ENCODE assay signal across 1 cellular context in the genomic region with DNA sequence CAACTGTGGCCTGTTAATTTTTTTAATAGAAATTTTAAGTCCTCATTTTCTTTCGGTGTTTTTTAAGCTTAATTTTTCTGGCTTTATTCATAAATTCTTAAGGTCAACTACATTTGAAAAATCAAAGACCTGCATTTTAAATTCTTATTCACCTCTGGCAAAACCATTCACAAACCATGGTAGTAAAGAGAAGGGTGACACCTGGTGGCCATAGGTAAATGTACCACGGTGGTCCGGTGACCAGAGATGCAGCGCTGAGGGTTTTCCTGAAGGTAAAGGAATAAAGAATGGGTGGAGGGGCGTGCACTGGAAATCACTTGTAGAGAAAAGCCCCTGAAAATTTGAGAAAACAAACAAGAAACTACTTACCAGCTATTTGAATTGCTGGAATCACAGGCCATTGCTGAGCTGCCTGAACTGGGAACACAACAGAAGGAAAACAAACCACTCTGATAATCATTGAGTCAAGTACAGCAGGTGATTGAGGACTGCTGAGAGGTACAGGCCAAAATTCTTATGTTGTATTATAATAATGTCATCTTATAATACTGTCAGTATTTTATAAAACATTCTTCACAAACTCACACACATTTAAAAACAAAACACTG.
TF ChIP-seq lines count a peak whose summit lies in the region.

No MANE protein-coding gene starts in this region.

TF ChIP-seq in neural cell, 6 proteins besides CTCF, POLR2A, EP300 and RAD21 (continued from another document):
- TF ChIP-seq, protein P1, sequence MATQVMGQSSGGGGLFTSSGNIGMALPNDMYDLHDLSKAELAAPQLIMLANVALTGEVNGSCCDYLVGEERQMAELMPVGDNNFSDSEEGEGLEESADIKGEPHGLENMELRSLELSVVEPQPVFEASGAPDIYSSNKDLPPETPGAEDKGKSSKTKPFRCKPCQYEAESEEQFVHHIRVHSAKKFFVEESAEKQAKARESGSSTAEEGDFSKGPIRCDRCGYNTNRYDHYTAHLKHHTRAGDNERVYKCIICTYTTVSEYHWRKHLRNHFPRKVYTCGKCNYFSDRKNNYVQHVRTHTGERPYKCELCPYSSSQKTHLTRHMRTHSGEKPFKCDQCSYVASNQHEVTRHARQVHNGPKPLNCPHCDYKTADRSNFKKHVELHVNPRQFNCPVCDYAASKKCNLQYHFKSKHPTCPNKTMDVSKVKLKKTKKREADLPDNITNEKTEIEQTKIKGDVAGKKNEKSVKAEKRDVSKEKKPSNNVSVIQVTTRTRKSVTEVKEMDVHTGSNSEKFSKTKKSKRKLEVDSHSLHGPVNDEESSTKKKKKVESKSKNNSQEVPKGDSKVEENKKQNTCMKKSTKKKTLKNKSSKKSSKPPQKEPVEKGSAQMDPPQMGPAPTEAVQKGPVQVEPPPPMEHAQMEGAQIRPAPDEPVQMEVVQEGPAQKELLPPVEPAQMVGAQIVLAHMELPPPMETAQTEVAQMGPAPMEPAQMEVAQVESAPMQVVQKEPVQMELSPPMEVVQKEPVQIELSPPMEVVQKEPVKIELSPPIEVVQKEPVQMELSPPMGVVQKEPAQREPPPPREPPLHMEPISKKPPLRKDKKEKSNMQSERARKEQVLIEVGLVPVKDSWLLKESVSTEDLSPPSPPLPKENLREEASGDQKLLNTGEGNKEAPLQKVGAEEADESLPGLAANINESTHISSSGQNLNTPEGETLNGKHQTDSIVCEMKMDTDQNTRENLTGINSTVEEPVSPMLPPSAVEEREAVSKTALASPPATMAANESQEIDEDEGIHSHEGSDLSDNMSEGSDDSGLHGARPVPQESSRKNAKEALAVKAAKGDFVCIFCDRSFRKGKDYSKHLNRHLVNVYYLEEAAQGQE (IDR thresholded peaks at IDR 0.05; ENCODE audit: borderline replicate concordance): no peak
